ENCODE assay signal across 8 cellular contexts in the genomic region with DNA sequence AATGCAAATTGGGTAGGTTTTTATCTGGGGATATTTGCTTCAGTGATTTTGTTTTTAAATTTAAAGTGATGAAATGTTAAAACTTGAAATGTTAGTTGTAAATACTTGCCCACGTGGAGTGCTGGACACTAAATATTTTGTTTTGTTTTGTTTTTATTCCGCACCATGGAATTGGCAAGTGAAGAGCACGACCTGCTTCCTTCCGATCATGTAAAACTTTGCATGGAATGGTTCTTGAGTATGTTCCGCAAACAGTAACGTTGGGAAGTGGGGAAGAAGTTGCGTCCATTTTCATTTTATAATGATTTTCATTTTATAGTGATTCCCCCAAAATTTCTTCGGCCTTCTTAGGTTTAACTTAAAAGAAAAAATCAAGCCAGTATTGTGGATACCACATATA. TPM values are rescaled to one million over a fixed set of nuclear protein-coding genes. Genes with fewer than 3 reads are reported as not detected.
DNase-seq lines count a peak whose midpoint lies in the region; ATAC-seq, FAIRE-seq and TF ChIP-seq lines count a peak whose summit lies in the region.

No MANE protein-coding gene starts in this region.

- H3K36me3 ChIP-seq in cardiac muscle cell (no peaks in the 10 kb centered on the region), HepG2 (replicated peaks in 1 of 2; ENCODE audit: control insufficient read depth in 1 of 2, insufficient read depth in 2 of 2, low read length in 2 of 2) (no peaks in the 10 kb centered on the region), upper lobe of right lung (no peaks in the 10 kb centered on the region)

- in situ Hi-C loops in HepG2 (cut with HindIII; ENCODE audit: extremely low pct_ligation_motif_present, low pct_unique_long_range_greater_than_20kb): no loop called here

- H3K4me2 ChIP-seq in HepG2 (ENCODE audit: low read depth, low read length): peak overlapping the region; percentile 89

- no peak for TF ChIP-seq RAD21 in HepG2 (CRISPR knock-in tag; IDR thresholded peaks at IDR 0.05)

- H3K4me1 ChIP-seq in cardiac muscle cell (ENCODE audit: low read depth) (peaks cover 11% of the 10 kb centered on the region), HepG2 (ENCODE audit: insufficient read depth, low read length) (peaks cover 12% of the 10 kb centered on the region), upper lobe of right lung (no peaks in the 10 kb centered on the region)

- DNase-seq in cardiac muscle cell (ENCODE audit: low read depth in 1 of 2, low spot score in 1 of 2): no peak
- no peak for DNase-seq in left ventricle myocardium superior
- DNase-seq in activated naive CD8-positive, alpha-beta T cell treated with anti-CD3 and anti-CD28 coated beads for 36 hours: no peak
- no peak for DNase-seq in HepG2 (ENCODE audit: low spot score)
- DNase-seq in upper lobe of right lung: no peak
- no peak for DNase-seq in inferior parietal cortex (ENCODE audit: extremely low spot score)
- no peak for DNase-seq in HK-2 (ENCODE audit: unreplicated experiment)
- no peak for DNase-seq in hippocampal formation (lab: John Stamatoyannopoulos, UW)

- WGBS in HepG2 (ENCODE audit: low lambda C conversion rate): 5% methylated on average over 8 of the region's 8 CpGs

- H3K36me3 Mint-ChIP-seq in activated naive CD8-positive, alpha-beta T cell treated with anti-CD3 and anti-CD28 coated beads for 36 hours: peaks cover 9% of the 10 kb centered on the region

- peak overlapping the region; percentile 95 for H3K4me3 Mint-ChIP-seq in activated naive CD8-positive, alpha-beta T cell treated with anti-CD3 and anti-CD28 coated beads for 36 hours

- H3K27me3 Mint-ChIP-seq in activated naive CD8-positive, alpha-beta T cell treated with anti-CD3 and anti-CD28 coated beads for 36 hours: no peaks in the 10 kb centered on the region

- ATAC-seq in left ventricle myocardium superior (no peak), HepG2 (no peak), upper lobe of right lung (no peak)

- no peaks in the 10 kb centered on the region for H3K9me3 Mint-ChIP-seq in activated naive CD8-positive, alpha-beta T cell treated with anti-CD3 and anti-CD28 coated beads for 36 hours

- POLR2A ChIA-PET in HepG2 (lab: Yijun Ruan, JAX): no interaction called here

- H3K9me3 ChIP-seq in cardiac muscle cell (ENCODE audit: low read depth) (no peaks in the 10 kb centered on the region), HepG2 (ENCODE audit: low read length) (no peaks in the 10 kb centered on the region), upper lobe of right lung (no peaks in the 10 kb centered on the region)

- peak overlapping the region; percentile 75 for H3K9ac ChIP-seq in HepG2 (ENCODE audit: insufficient read depth, low read depth, low read length)

- TF ChIP-seq EP300 in HepG2 (IDR thresholded peaks at IDR 0.05; ENCODE audit: low read depth in 2 of 2, low read length in 2 of 2) (no peak), HepG2 (CRISPR knock-in tag; IDR thresholded peaks at IDR 0.05; ENCODE audit: borderline replicate concordance) (no peak)

- H3K27me3 ChIP-seq in cardiac muscle cell (no peaks in the 10 kb centered on the region), HepG2 (ENCODE audit: control insufficient read depth in 1 of 2, insufficient read depth in 2 of 2, low read length in 2 of 2) (no peaks in the 10 kb centered on the region), upper lobe of right lung (no peaks in the 10 kb centered on the region)

- FAIRE-seq in HepG2 (lab: Jason Lieb, UNC): no peak

- peak overlapping the region; percentile 71 for H2AFZ ChIP-seq in HepG2 (ENCODE audit: low read length)

- TF ChIP-seq CTCF in cardiac muscle cell (IDR thresholded peaks at IDR 0.05; ENCODE audit: low read depth, low read length) (no peak), HepG2 (CRISPR knock-in tag; IDR thresholded peaks at IDR 0.05) (no peak), upper lobe of right lung (IDR thresholded peaks at IDR 0.05) (no peak)

- no peaks in the 10 kb centered on the region for H4K20me1 ChIP-seq in HepG2 (ENCODE audit: insufficient read depth, low read length)

- H3K27ac Mint-ChIP-seq in activated naive CD8-positive, alpha-beta T cell treated with anti-CD3 and anti-CD28 coated beads for 36 hours: peak overlapping the region; percentile 96

- peak overlapping the region; percentile 97 for H3K4me3 ChIP-seq in cardiac muscle cell
- peak overlapping the region; percentile 80 to 88 (median 87) for H3K4me3 ChIP-seq in HepG2 (replicated peaks in 1 of 3; ENCODE audit: insufficient read depth in 1 of 3, low read depth in 2 of 3, low read length in 3 of 3)
- H3K4me3 ChIP-seq in upper lobe of right lung: peak overlapping the region; percentile 87

- no peaks in the 10 kb centered on the region for H3K79me2 ChIP-seq in HepG2 (ENCODE audit: insufficient read depth, low read length)

- H3K27ac ChIP-seq in cardiac muscle cell (no peak overlapping the region), HepG2 (ENCODE audit: extremely low read length, insufficient read depth, low read length) (peak overlapping the region; percentile 64), upper lobe of right lung (peak overlapping the region; percentile 79)

- BruUV-seq in HepG2 (replicated peaks; lab: Mats Ljungman, UMichigan): TSS peak; percentile 70

- peaks cover 13% of the 10 kb centered on the region for H3K4me1 Mint-ChIP-seq in activated naive CD8-positive, alpha-beta T cell treated with anti-CD3 and anti-CD28 coated beads for 36 hours

- CTCF ChIA-PET in HepG2 (lab: Yijun Ruan, JAX; ENCODE audit: low intra/inter-chr PET ratio, low total read pairs): no interaction called here

- TF ChIP-seq POLR2A in HepG2 (IDR thresholded peaks at IDR 0.05; ENCODE audit: insufficient read depth in 1 of 2, low read depth in 2 of 2, low read length in 2 of 2): no peak

- intact Hi-C loops in left ventricle myocardium superior (cut with micrococcal nuclease): no loop called here
- intact Hi-C loops in HepG2 (cut with micrococcal nuclease; ENCODE audit: unreplicated experiment): loop anchor here (5.0 to 10.0 kb wide), 3 partner anchors 207 to 999 kb away; a partner anchor contains a TSS
- intact Hi-C loops in upper lobe of right lung (cut with DNase I): no loop called here

TF ChIP-seq in HepG2, 621 proteins besides CTCF, POLR2A, EP300 and RAD21:
- TF ChIP-seq, protein P1, sequence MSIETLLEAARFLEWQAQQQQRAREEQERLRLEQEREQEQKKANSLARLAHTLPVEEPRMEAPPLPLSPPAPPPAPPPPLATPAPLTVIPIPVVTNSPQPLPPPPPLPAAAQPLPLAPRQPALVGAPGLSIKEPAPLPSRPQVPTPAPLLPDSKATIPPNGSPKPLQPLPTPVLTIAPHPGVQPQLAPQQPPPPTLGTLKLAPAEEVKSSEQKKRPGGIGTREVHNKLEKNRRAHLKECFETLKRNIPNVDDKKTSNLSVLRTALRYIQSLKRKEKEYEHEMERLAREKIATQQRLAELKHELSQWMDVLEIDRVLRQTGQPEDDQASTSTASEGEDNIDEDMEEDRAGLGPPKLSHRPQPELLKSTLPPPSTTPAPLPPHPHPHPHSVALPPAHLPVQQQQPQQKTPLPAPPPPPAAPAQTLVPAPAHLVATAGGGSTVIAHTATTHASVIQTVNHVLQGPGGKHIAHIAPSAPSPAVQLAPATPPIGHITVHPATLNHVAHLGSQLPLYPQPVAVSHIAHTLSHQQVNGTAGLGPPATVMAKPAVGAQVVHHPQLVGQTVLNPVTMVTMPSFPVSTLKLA (IDR thresholded peaks at IDR 0.05): no peak
- TF ChIP-seq PAX8 (CRISPR knock-in tag; IDR thresholded peaks at IDR 0.05; ENCODE audit: borderline replicate concordance): 0 out of 2 replicates have a peak, but pooled peaks have one; percentile 7

RNA-seq across cellular contexts. Expression of a gene that starts 0.8 kb away (rescaled TPM):
- 6.7 and 7.5 TPM in 2 replicates for total RNA-seq in cardiac muscle cell
- 4.7 and 7.7 TPM in 2 replicates for polyA plus RNA-seq in cardiac muscle cell
- total RNA-seq in left ventricle myocardium superior: 5.5 TPM
- total RNA-seq in activated naive CD8-positive, alpha-beta T cell treated with anti-CD3 and anti-CD28 coated beads for 36 hours: 1 to 10 TPM; 3.5 to 3.6 TPM
- 1.5 and 1.9 TPM in 2 replicates for total RNA-seq in HepG2 (2016; rRNA removed; fragmentation: Illumina TruSeq; extraction: Trizol)
- total RNA-seq in HepG2 (2016; cell fraction: cytosol; rRNA removed; fragmentation: Illumina TruSeq; extraction: Trizol; ENCODE audit: low read depth): 0.62 and 0.71 TPM in 2 replicates
- 2.0 and 2.1 TPM in 2 replicates for total RNA-seq in HepG2 (2016; cell fraction: insoluble cytoplasmic fraction; rRNA removed; fragmentation: Illumina TruSeq; extraction: Trizol)
- total RNA-seq in HepG2 (2016; cell fraction: membrane; rRNA removed; fragmentation: Illumina TruSeq; extraction: Trizol): 0.96 and 1.2 TPM in 2 replicates
- 3.3 and 4.1 TPM in 2 replicates for total RNA-seq in HepG2 (2016; cell fraction: nucleus; rRNA removed; fragmentation: Illumina TruSeq; extraction: Trizol)
- 0.68 and 0.86 TPM in 2 replicates for polyA plus RNA-seq in HepG2 (2011; rRNA removed)
- 0.32 and 0.36 TPM in 2 replicates for polyA plus RNA-seq in HepG2 (2011; cell fraction: cytosol; rRNA removed)
- polyA plus RNA-seq in HepG2 (2011; cell fraction: nucleus; rRNA removed): 0.50 and 0.69 TPM in 2 replicates
- polyA plus RNA-seq in HepG2 (2012): 0.43 and 0.71 TPM in 2 replicates
- 0.35 and 0.50 TPM in 2 replicates for polyA plus RNA-seq in HepG2 (2016; cell fraction: cytosol; fragmentation: Illumina TruSeq; extraction: Trizol; ENCODE audit: low read depth)
- polyA plus RNA-seq in HepG2 (2016; cell fraction: insoluble cytoplasmic fraction; fragmentation: Illumina TruSeq; extraction: Trizol; ENCODE audit: low read depth): 1.5 and 1.9 TPM in 2 replicates
- polyA plus RNA-seq in HepG2 (2016; cell fraction: membrane; fragmentation: Illumina TruSeq; extraction: Trizol; ENCODE audit: low read depth): 0.60 and 0.72 TPM in 2 replicates
- polyA plus RNA-seq in HepG2 (2016; cell fraction: nucleus; fragmentation: Illumina TruSeq; extraction: Trizol; ENCODE audit: insufficient read depth, low read depth): 2.0 and 2.4 TPM in 2 replicates
- 0.76 and 3.2 TPM in 2 replicates for polyA minus RNA-seq in HepG2 (2011; rRNA and poly(A)+ RNA removed; ENCODE audit: low replicate concordance)
- 0.40 and 0.53 TPM in 2 replicates for polyA minus RNA-seq in HepG2 (2011; cell fraction: cytosol; rRNA and poly(A)+ RNA removed)
- polyA minus RNA-seq in HepG2 (2011; cell fraction: nucleus; rRNA and poly(A)+ RNA removed): 3.7 and 5.0 TPM in 2 replicates
- total RNA-seq in upper lobe of right lung: 4.3 TPM
